23 cellular contexts compared by ENCODE assay signal in genomic region chr5:138920181-138920580, GRCh38. TPM values are rescaled to one million over a fixed set of nuclear protein-coding genes. Genes with fewer than 3 reads are reported as not detected.
"Had no signal": no experiment of that assay in that cellular context is flagged by ENCODE, and none has a peak within 500 bp of the region (broad histone marks: within the 10 kb centered on the region; RNA-seq: fewer than 3 reads in every experiment).

No MANE protein-coding gene starts in this region.

- H3K4me1 ChIP-seq: left lung, lower lobe of right lung had no signal

- H3K27ac Mint-ChIP-seq: immature natural killer cell had no signal

- H3K4me3 Mint-ChIP-seq: immature natural killer cell, mesothelial cell of epicardium had no signal

- H3K4me3 ChIP-seq: coronary artery, dorsolateral prefrontal cortex, esophagus muscularis mucosa, gastroesophageal sphincter, heart left ventricle, hepatocyte, left lung, lower lobe of right lung, mucosa of descending colon had no signal

- H3K27me3 ChIP-seq: dorsolateral prefrontal cortex, esophagus muscularis mucosa, foreskin keratinocyte, gastroesophageal sphincter, heart left ventricle, hepatocyte, left lung had no signal

- H3K9me3 Mint-ChIP-seq: immature natural killer cell, mesothelial cell of epicardium had no signal

- ATAC-seq: foreskin keratinocyte, gastroesophageal sphincter, heart left ventricle, left cardiac atrium, left lung, left ventricle myocardium superior, lower lobe of right lung, mucosa of descending colon had no signal

- H2AFZ ChIP-seq: hepatocyte had no signal

- H3K9me3 ChIP-seq: esophagus muscularis mucosa, gastroesophageal sphincter, heart left ventricle, left lung, lower lobe of right lung, mucosa of descending colon had no signal

- H3K4me2 ChIP-seq: hepatocyte had no signal

- H3K27ac ChIP-seq: coronary artery, esophagus muscularis mucosa, foreskin keratinocyte, gastroesophageal sphincter, heart left ventricle, hepatocyte, left lung, lower lobe of right lung had no signal

- DNase-seq: dermis blood vessel endothelial cell; dorsolateral prefrontal cortex; effector CD4-positive, alpha-beta T cell; effector memory CD4-positive, alpha-beta T cell; foreskin keratinocyte; heart left ventricle; hypothalamus; immature natural killer cell; islet precursor cell; kidney; left cardiac atrium; left lung; left ventricle myocardium superior; lower lobe of right lung; mesenchymal stem cell; mucosa of descending colon had no signal

- H3K4me1 Mint-ChIP-seq: immature natural killer cell had no signal

RNA-seq across cellular contexts. Expression of gene LRRTM2, which starts 45.0 kb away (rescaled TPM):
- total RNA-seq: epithelial cell of proximal tubule, foreskin keratinocyte, myocyte had no signal
- polyA plus RNA-seq: foreskin keratinocyte, immature natural killer cell had no signal
